In genomic region chr12:13981296-13981962, GRCh38 we compare ENCODE assay signal across 10 cellular contexts. TPM values are rescaled to one million over a fixed set of nuclear protein-coding genes. Genes with fewer than 3 reads are reported as not detected.
DNase-seq lines count a peak whose midpoint lies in the region; ATAC-seq and TF ChIP-seq lines count a peak whose summit lies in the region.
"Had no signal": no experiment of that assay in that cellular context is flagged by ENCODE, and none has a peak within 500 bp of the region (broad histone marks: within the 10 kb centered on the region; RNA-seq: fewer than 3 reads in every experiment).

Gene GRIN2B, minus strand, starts transcription at chr12:13981602. Its CDS starts 115,394 bp downstream, at chr12:13866208.

- H3K36me3 ChIP-seq in HCT116 (ENCODE audit: control insufficient read depth in 1 of 2, insufficient read depth in 2 of 2, low read length in 2 of 2): no peaks in the 10 kb centered on the region
- H3K36me3 ChIP-seq in naive thymus-derived CD4-positive, alpha-beta T cell (ENCODE audit: control insufficient read depth in 2 of 3, insufficient read depth in 3 of 3, low read length in 3 of 3): no peaks in the 10 kb centered on the region

- POLR2A ChIA-PET in HCT116 (lab: Charles Lee): interaction anchor here (0.6 kb wide), 1 partner anchor 665 kb away, joined by 3 read pairs; no protein-coding TSS in a partner anchor
- POLR2A ChIA-PET in naive thymus-derived CD4-positive, alpha-beta T cell (lab: Charles Lee): interaction anchor here (0.6 kb wide), 1 partner anchor 39 kb away, joined by 3 read pairs; no protein-coding TSS in a partner anchor

- peaks cover 5% of the 10 kb centered on the region; the same call in 1 of the 2 replicates for H3K27me3 ChIP-seq in HCT116 (ENCODE audit: insufficient read depth, low read length)
- no peaks in the 10 kb centered on the region for H3K27me3 ChIP-seq in naive thymus-derived CD4-positive, alpha-beta T cell (ENCODE audit: control insufficient read depth in 2 of 2, insufficient read depth in 2 of 2, low read length in 2 of 2)

- H3K9me3 Mint-ChIP-seq in naive thymus-derived CD4-positive, alpha-beta T cell: peaks cover 0 to 20% (median 0%) of the 10 kb centered on the region in 11 donors

- no peaks in the 10 kb centered on the region for H3K79me2 ChIP-seq in HCT116 (ENCODE audit: insufficient read depth, low read length)

- peak within 1 kb of the TSS; percentile 67 to 73 for H3K4me3 ChIP-seq in HCT116 (replicated peaks in 1 of 2; ENCODE audit: low read depth in 1 of 2, low read length in 2 of 2)
- H3K4me3 ChIP-seq in naive thymus-derived CD4-positive, alpha-beta T cell (ENCODE audit: low read length): no peak within 1 kb of the TSS
- H3K4me3 ChIP-seq: body of pancreas had no signal

- H3K4me2 ChIP-seq in HCT116 (ENCODE audit: low read length): peak within 1 kb of the TSS; percentile 95

- DNase-seq in AG20443 (ENCODE audit: low spot score) (peak; percentile 14), HCT116 (ENCODE audit: low read depth, low spot score) (peak; percentile 2), ecto neural progenitor cell (ENCODE audit: low spot score) (peak; percentile 67), cerebellar nuclear complex (lab: John Stamatoyannopoulos, UW) (no peak)
- DNase-seq in naive thymus-derived CD4-positive, alpha-beta T cell: no peak
- no peak for DNase-seq in activated naive CD4-positive, alpha-beta T cell treated with Interleukin-2 at 50 U/mL for 16 hours

- no TSS peak for BruUV-seq in HCT116 (replicated peaks; lab: Mats Ljungman, UMichigan)

- peaks cover 63 to 78% (median 67%) of the 10 kb centered on the region in 5 donors for H3K27me3 Mint-ChIP-seq in naive thymus-derived CD4-positive, alpha-beta T cell

- peaks cover 2 to 28% of the 10 kb centered on the region in 2 experiments; a peak in 3 of 4 replicates for H3K4me1 ChIP-seq in HCT116 (ENCODE audit: control insufficient read depth in 1 of 2, insufficient read depth in 2 of 2, low read length in 2 of 2)
- peaks cover 0 to 4% of the 10 kb centered on the region in 2 donors for H3K4me1 ChIP-seq in naive thymus-derived CD4-positive, alpha-beta T cell (ENCODE audit: control insufficient read depth in 2 of 2, insufficient read depth in 2 of 2, low read length in 2 of 2)

- no peak for TF ChIP-seq RAD21 in HCT116 (IDR thresholded peaks at IDR 0.05; ENCODE audit: low read depth)

- no peak within 1 kb of the TSS for H3K27ac Mint-ChIP-seq in naive thymus-derived CD4-positive, alpha-beta T cell

- intact Hi-C loops in HCT116 (cut with micrococcal nuclease): no loop called here
- intact Hi-C loops in naive thymus-derived CD4-positive, alpha-beta T cell (cut with micrococcal nuclease): no loop called here

- ATAC-seq in HCT116 (peak; percentile 63), GM18867 (IDR thresholded peaks at IDR 0.05; ENCODE audit: unreplicated experiment) (no peak), GM21717 (IDR thresholded peaks at IDR 0.05; ENCODE audit: unreplicated experiment) (no peak)
- ATAC-seq in naive thymus-derived CD4-positive, alpha-beta T cell: no peak
- ATAC-seq: Panc1 had no signal

- RAD21 ChIA-PET in HCT116 (lab: Charles Lee; ENCODE audit: low non-redundant PET in 1 of 2, low total read pairs in 2 of 2, uncharacterized antibody in 2 of 2, unreplicated experiment in 2 of 2): interaction anchor here (0.6 to 1.3 kb wide), 4 partner anchors 40 to 477 kb away, joined by 3 to 5 read pairs (median 4); no protein-coding TSS in a partner anchor

- TF ChIP-seq POLR2A in HCT116 (IDR thresholded peaks at IDR 0.05; ENCODE audit: borderline replicate concordance, extremely low read depth, insufficient read depth, insufficient read length): no peak

- peak within 1 kb of the TSS; percentile 34; the same call in 1 of the 2 replicates for H3K27ac ChIP-seq in HCT116 (ENCODE audit: low read depth, low read length)
- H3K27ac ChIP-seq in naive thymus-derived CD4-positive, alpha-beta T cell (ENCODE audit: low read depth, low read length): no peak within 1 kb of the TSS
- H3K27ac ChIP-seq: body of pancreas had no signal

- TF ChIP-seq CTCF in HCT116 (IDR thresholded peaks at IDR 0.05 in 2 of 3, conservative IDR thresholded peaks at IDR 0.05 in 1 of 3; ENCODE audit: borderline replicate concordance in 1 of 3, insufficient read depth in 1 of 3, low read depth in 2 of 3, low read length in 2 of 3): no peak

- H3K9me2 ChIP-seq in HCT116 (ENCODE audit: insufficient read depth): no peaks in the 10 kb centered on the region

- H3K9me3 ChIP-seq in HCT116 (ENCODE audit: control insufficient read depth in 1 of 2, insufficient read depth in 1 of 2, low read depth in 1 of 2, low read length in 2 of 2): no peaks in the 10 kb centered on the region
- no peaks in the 10 kb centered on the region for H3K9me3 ChIP-seq in naive thymus-derived CD4-positive, alpha-beta T cell (ENCODE audit: control insufficient read depth in 2 of 3, low read length in 3 of 3)
- H3K9me3 ChIP-seq: body of pancreas had no signal

- H3K4me1 Mint-ChIP-seq in naive thymus-derived CD4-positive, alpha-beta T cell: peaks cover 0 to 19% (median 12%) of the 10 kb centered on the region in 7 donors

- peak within 1 kb of the TSS in 9 of 10 donors; percentile 16 to 69 (median 54) for H3K4me3 Mint-ChIP-seq in naive thymus-derived CD4-positive, alpha-beta T cell

- H3K9ac ChIP-seq in HCT116 (ENCODE audit: low read length): peak within 1 kb of the TSS; percentile 67

- CTCF ChIA-PET in HCT116 (lab: Charles Lee): interaction anchor here (0.6 to 2.2 kb wide), 18 partner anchors 9 to 1245 kb away, joined by 3 to 28 read pairs (median 4); no protein-coding TSS in a partner anchor
- CTCF ChIA-PET in naive thymus-derived CD4-positive, alpha-beta T cell (lab: Charles Lee): no interaction called here

- H4K20me1 ChIP-seq in HCT116 (ENCODE audit: insufficient read depth): no peaks in the 10 kb centered on the region

- H3K36me3 Mint-ChIP-seq in naive thymus-derived CD4-positive, alpha-beta T cell: peaks cover 0 to 9% (median 0%) of the 10 kb centered on the region in 5 donors

- H2AFZ ChIP-seq in HCT116 (ENCODE audit: low read depth, low read length, poor library complexity, severe bottlenecking): peak within 1 kb of the TSS; percentile 81

TF ChIP-seq in HCT116, 20 proteins besides CTCF, POLR2A, EP300 and RAD21:
- TF ChIP-seq ATF3 (IDR thresholded peaks at IDR 0.05): no peak
- no peak for TF ChIP-seq EZH2phosphoT487 (IDR thresholded peaks at IDR 0.05; ENCODE audit: borderline replicate concordance)
- no peak for TF ChIP-seq YY1 (IDR thresholded peaks at IDR 0.05; ENCODE audit: extremely low read depth, insufficient replicate concordance, low read depth, low read length)
- TF ChIP-seq FOSL1 (IDR thresholded peaks at IDR 0.05; ENCODE audit: low read depth): no peak
- no peak for TF ChIP-seq CEBPB (IDR thresholded peaks at IDR 0.05; ENCODE audit: low read depth)
- TF ChIP-seq SIN3A (IDR thresholded peaks at IDR 0.05; ENCODE audit: low read depth): no peak
- TF ChIP-seq SRF (IDR thresholded peaks at IDR 0.05; ENCODE audit: low read depth): no peak
- no peak for TF ChIP-seq POLR2AphosphoS5 (IDR thresholded peaks at IDR 0.05; ENCODE audit: low read depth, low read length)

RNA-seq across cellular contexts. Expression of gene GRIN2B, which starts in this region (rescaled TPM):
- total RNA-seq in HCT116 (2021; ENCODE audit: unreplicated experiment): 14.2 TPM
- 2.4 and 2.6 TPM in 2 replicates for polyA plus RNA-seq in HCT116 (2012)
- total RNA-seq in naive thymus-derived CD4-positive, alpha-beta T cell: not detected
- polyA plus RNA-seq in naive thymus-derived CD4-positive, alpha-beta T cell: not detected

Comparison
In these comparisons a context has a peak if more than half of its experiments do, and no peak if none do; other contexts are left out.
1. RNA of gene GRIN2B (total RNA-seq): 14.2 TPM in HCT116 (single experiment); not detected in naive thymus-derived CD4-positive, alpha-beta T cell; every median in the first group is over 10 times any median in the second.
2. DNase-seq: peak in AG20443 (single experiment), HCT116 (single experiment) and ecto neural progenitor cell (single experiment); none in naive thymus-derived CD4-positive, alpha-beta T cell (0 of 9), cerebellar nuclear complex (0 of 2) and activated naive CD4-positive, alpha-beta T cell treated with Interleukin-2 at 50 U/mL for 16 hours (single experiment).